8 cellular contexts compared by ENCODE assay signal in genomic region chr14:73753043-73753886, GRCh38.
DNase-seq lines count a peak whose midpoint lies in the region; ATAC-seq lines count a peak whose summit lies in the region.

No MANE protein-coding gene starts in this region.

- peak; percentile 65 for DNase-seq in activated CD8-positive, alpha-beta memory T cell treated with anti-CD3 and anti-CD28 coated beads for 24 hours
- no peak for DNase-seq in activated CD8-positive, alpha-beta memory T cell treated with anti-CD3 and anti-CD28 coated beads, Interleukin-2, amount 50 U/mL, for 48 hours
- peak; percentile 47 for DNase-seq in activated CD4-positive, alpha-beta T cell treated with anti-CD3 and anti-CD28 coated beads, Interleukin-2, amount 50 U/mL, for 1 hour
- DNase-seq in glomerular visceral epithelial cell (ENCODE audit: extremely low spot score) (peak; percentile 54), skeletal muscle cell (ENCODE audit: low read depth) (no peak)

- ATAC-seq in HG02885 (IDR thresholded peaks at IDR 0.05; ENCODE audit: poor library complexity, unreplicated experiment) (no peak), HG02571 (IDR thresholded peaks at IDR 0.05; ENCODE audit: unreplicated experiment) (no peak), HG02973 (IDR thresholded peaks at IDR 0.05; ENCODE audit: unreplicated experiment) (no peak)

- peak overlapping the region; percentile 32 for H3K4me3 ChIP-seq in skeletal muscle cell (ENCODE audit: low read depth, low read length)

Comparison
In these comparisons a context has a peak if more than half of its experiments do, and no peak if none do; other contexts are left out.
1. DNase-seq: peak in activated CD8-positive, alpha-beta memory T cell treated with anti-CD3 and anti-CD28 coated beads for 24 hours (single experiment), activated CD4-positive, alpha-beta T cell treated with anti-CD3 and anti-CD28 coated beads, Interleukin-2, amount 50 U/mL, for 1 hour (single experiment) and glomerular visceral epithelial cell (single experiment); none in activated CD8-positive, alpha-beta memory T cell treated with anti-CD3 and anti-CD28 coated beads, Interleukin-2, amount 50 U/mL, for 48 hours (single experiment) and skeletal muscle cell (single experiment).